In genomic region chr12:54376596-54377468, GRCh38 we compare ENCODE assay signal across 14 cellular contexts. TPM values are rescaled to one million over a fixed set of nuclear protein-coding genes. Genes with fewer than 3 reads are reported as not detected.
DNase-seq lines count a peak whose midpoint lies in the region; ATAC-seq and TF ChIP-seq lines count a peak whose summit lies in the region.
"Had no signal": no experiment of that assay in that cellular context is flagged by ENCODE, and none has a peak within 500 bp of the region (broad histone marks: within the 10 kb centered on the region; RNA-seq: fewer than 3 reads in every experiment).

No MANE protein-coding gene starts in this region.

- TF ChIP-seq CTCF in MCF 10A (IDR thresholded peaks at IDR 0.05; ENCODE audit: unreplicated experiment) (no peak), mammary epithelial cell (conservative IDR thresholded peaks at IDR 0.05 in 1 of 2, IDR thresholded peaks at IDR 0.05 in 1 of 2; ENCODE audit: extremely low read depth in 1 of 2, insufficient read depth in 1 of 2, low read depth in 1 of 2, low read length in 2 of 2) (no peak), heart left ventricle (IDR thresholded peaks at IDR 0.05) (no peak), progenitor cell of endocrine pancreas (IDR thresholded peaks at IDR 0.05; ENCODE audit: unreplicated experiment) (no peak)

- TF ChIP-seq POLR2A in heart left ventricle (IDR thresholded peaks at IDR 0.05): no peak

- H3K27me3 Mint-ChIP-seq in MCF 10A (ENCODE audit: insufficient read depth, unreplicated experiment) (no peaks in the 10 kb centered on the region), progenitor cell of endocrine pancreas (peaks cover 11% of the 10 kb centered on the region)

- H3K4me1 Mint-ChIP-seq in MCF 10A (ENCODE audit: insufficient read depth, unreplicated experiment) (peaks cover 48% of the 10 kb centered on the region), progenitor cell of endocrine pancreas (ENCODE audit: low read depth) (peaks cover 13% of the 10 kb centered on the region)

- POLR2A ChIA-PET in MCF 10A (lab: Yijun Ruan, JAX): interaction anchor here (0.6 kb wide), 1 partner anchor 15 kb away, joined by 3 read pairs; no protein-coding TSS in a partner anchor

- H3K4me3 ChIP-seq in mammary epithelial cell (replicated peaks in 1 of 3; ENCODE audit: insufficient read depth in 1 of 3, low read depth in 2 of 3, low read length in 3 of 3): no peak overlapping the region
- no peak overlapping the region for H3K4me3 ChIP-seq in heart left ventricle
- H3K4me3 ChIP-seq: ascending aorta had no signal

- peaks cover 68% of the 10 kb centered on the region for H3K79me2 ChIP-seq in mammary epithelial cell (ENCODE audit: insufficient read depth, low read length)

- H3K27ac ChIP-seq in mammary epithelial cell (ENCODE audit: insufficient read depth, low read depth, low read length): no peak overlapping the region
- peak overlapping the region; percentile 23 to 69 (median 61) for H3K27ac ChIP-seq in heart left ventricle

- dilution Hi-C loops in mammary epithelial cell (cut with HindIII; ENCODE audit: low sequenced_read_pairs): no loop called here

- no TSS peak for BruUV-seq in MCF 10A (replicated peaks; lab: Mats Ljungman, UMichigan)
- BruUV-seq in mammary epithelial cell (replicated peaks; lab: Mats Ljungman, UMichigan): no TSS peak

- H4K20me1 ChIP-seq in mammary epithelial cell (ENCODE audit: insufficient read depth, low read length): no peaks in the 10 kb centered on the region

- intact Hi-C loops in MCF 10A (cut with micrococcal nuclease) (no loop called here), mammary epithelial cell (cut with micrococcal nuclease) (no loop called here), heart left ventricle (cut with DNase I) (loop anchor here in 1 of 10 donors (10.0 kb wide), 1 partner anchor 372 kb away; the partner anchor contains the start of genes HOXC8 and HOXC9)

- H3K27ac Mint-ChIP-seq in MCF 10A (ENCODE audit: low read depth, unreplicated experiment) (no peak overlapping the region), progenitor cell of endocrine pancreas (no peak overlapping the region)
- H3K27ac Mint-ChIP-seq: activated CD4-positive, alpha-beta T cell treated with anti-CD3 and anti-CD28 coated beads, Interleukin-2, amount 10 ng/mL, durations not matched to agents 24 days and 14 days had no signal

- no peak overlapping the region for H3K9ac ChIP-seq in mammary epithelial cell (ENCODE audit: insufficient read depth, low read length)

- H3K9me3 ChIP-seq in mammary epithelial cell (replicated peaks; ENCODE audit: insufficient read depth, low read length): no peaks in the 10 kb centered on the region
- no peaks in the 10 kb centered on the region for H3K9me3 ChIP-seq in heart left ventricle
- H3K9me3 ChIP-seq: ascending aorta had no signal

- H3K27me3 ChIP-seq in mammary epithelial cell (ENCODE audit: insufficient read depth, low read length) (no peaks in the 10 kb centered on the region), heart left ventricle (no peaks in the 10 kb centered on the region)
- H3K27me3 ChIP-seq: ascending aorta had no signal

- H3K36me3 Mint-ChIP-seq in MCF 10A (ENCODE audit: insufficient read depth, unreplicated experiment) (no peaks in the 10 kb centered on the region), progenitor cell of endocrine pancreas (ENCODE audit: insufficient read depth) (peaks cover 5% of the 10 kb centered on the region)

- peak in 1 of 4 donors; percentile 7 for ATAC-seq in heart left ventricle
- ATAC-seq in HG02763 (IDR thresholded peaks at IDR 0.05; ENCODE audit: unreplicated experiment): no peak
- ATAC-seq in left lobe of liver: no peak
- no peak for ATAC-seq in GM19467 (IDR thresholded peaks at IDR 0.05; ENCODE audit: unreplicated experiment)
- ATAC-seq in GM18873 (IDR thresholded peaks at IDR 0.05; ENCODE audit: low FRiP score, unreplicated experiment): no peak

- CTCF ChIA-PET in MCF 10A (lab: Yijun Ruan, JAX) (interaction anchor here (0.9 to 8.2 kb wide), 4 partner anchors 10 to 126 kb away, joined by 3 to 120 read pairs (median 32); no protein-coding TSS in a partner anchor), mammary epithelial cell (lab: Charles Lee; ENCODE audit: low non-redundant PET) (no interaction called here)

- H3K36me3 ChIP-seq in mammary epithelial cell (ENCODE audit: insufficient read depth, low read length) (peaks cover 41% of the 10 kb centered on the region), heart left ventricle (peaks cover 0 to 4% (median 0%) of the 10 kb centered on the region in 9 donors)

- no peaks in the 10 kb centered on the region for H3K9me3 Mint-ChIP-seq in MCF 10A (ENCODE audit: unreplicated experiment)
- H3K9me3 Mint-ChIP-seq in progenitor cell of endocrine pancreas (ENCODE audit: low read depth): no peaks in the 10 kb centered on the region
- H3K9me3 Mint-ChIP-seq: activated CD4-positive, alpha-beta T cell treated with anti-CD3 and anti-CD28 coated beads, Interleukin-2, amount 10 ng/mL, durations not matched to agents 24 days and 14 days had no signal

- 83% methylated on average over 7 of the region's 7 CpGs for WGBS in mammary epithelial cell (ENCODE audit: low coverage, missing lambda C conversion rate)
- 65 to 74% (median 69%) methylated on average over 7 of the region's 7 CpGs for WGBS in heart left ventricle, 4 donors

- in situ Hi-C loops in mammary epithelial cell (cut with MboI; ENCODE audit: low sequenced_read_pairs in 2 of 2): no loop called here

- H3K4me1 ChIP-seq in mammary epithelial cell (ENCODE audit: insufficient read depth, low read length) (peaks cover 45% of the 10 kb centered on the region), heart left ventricle (peaks cover 0 to 66% (median 31%) of the 10 kb centered on the region in 12 donors)

- H3K4me3 Mint-ChIP-seq in MCF 10A (ENCODE audit: unreplicated experiment) (peak overlapping the region; percentile 23), progenitor cell of endocrine pancreas (ENCODE audit: low read depth) (peak overlapping the region; percentile 29)
- H3K4me3 Mint-ChIP-seq: activated CD4-positive, alpha-beta T cell treated with anti-CD3 and anti-CD28 coated beads, Interleukin-2, amount 10 ng/mL, durations not matched to agents 24 days and 14 days had no signal

- no peak overlapping the region for H2AFZ ChIP-seq in mammary epithelial cell (ENCODE audit: low read depth, low read length)

- DNase-seq in MCF 10A (ENCODE audit: unreplicated experiment) (no peak), mammary epithelial cell (no peak), heart left ventricle (peak in 3 of 5 donors; percentile 49 to 61 (median 60)), progenitor cell of endocrine pancreas (ENCODE audit: low spot score, unreplicated experiment) (no peak), left lobe of liver (ENCODE audit: low spot score) (no peak)
- DNase-seq: activated CD4-positive, alpha-beta T cell treated with anti-CD3 and anti-CD28 coated beads, Interleukin-2, amount 10 ng/mL, durations not matched to agents 24 days and 14 days; foreskin melanocyte; NCI-H187 treated with DMSO at 0.1 percent for 48 hours; NCI-H69; T-helper 9 cell had no signal

- H3K4me2 ChIP-seq in mammary epithelial cell (ENCODE audit: insufficient read depth, low read depth, low read length): no peak overlapping the region

RNA-seq across cellular contexts. Expression of gene ZNF385A, which starts 7.7 kb away (rescaled TPM):
- 8.3 and 9.0 TPM in 2 replicates for total RNA-seq in MCF 10A (2022)
- total RNA-seq in mammary epithelial cell: 100 to 1,000 TPM in 1 of 2 donors, 10 to 100 TPM in 1; 16.0 to 102 TPM
- polyA plus RNA-seq in mammary epithelial cell: 11.7 TPM
- 124 TPM for polyA minus RNA-seq in mammary epithelial cell
- total RNA-seq in heart left ventricle: 10 to 100 TPM in 4 of 9 donors, 1 to 10 TPM in 5; 3.6 to 22.7 (median 6.7) TPM
- polyA plus RNA-seq in heart left ventricle: 1 to 10 TPM; 5.3 TPM
- total RNA-seq in progenitor cell of endocrine pancreas: 15.6 and 16.6 TPM in 2 replicates
- total RNA-seq in left lobe of liver: 3.3 TPM

RNA-seq across cellular contexts. Expression of gene GPR84, which starts 12.5 kb away (rescaled TPM):
- total RNA-seq in MCF 10A (2022) (0.17 TPM in 1 of 2 replicates, not detected in the other), mammary epithelial cell (under 1 TPM; 0.17 to 0.33 TPM), heart left ventricle (1 to 10 TPM in 2 of 9 donors, under 1 TPM in 2, not detected in 5; 0.21 to 4.4 (median 0.94) TPM), progenitor cell of endocrine pancreas (not detected in 2 replicates), left lobe of liver (not detected)
- polyA plus RNA-seq in mammary epithelial cell (0.11 TPM), heart left ventricle (under 1 TPM in 1 of 2 donors, not detected in 1; 0.37 TPM)
- polyA minus RNA-seq in mammary epithelial cell: not detected
- total RNA-seq: ascending aorta had no signal

RNA-seq across cellular contexts. Expression of gene ITGA5, which starts 42.2 kb away (rescaled TPM):
- total RNA-seq in MCF 10A (2022): 110 and 184 TPM in 2 replicates
- total RNA-seq in mammary epithelial cell: 100 to 1,000 TPM in 1 of 2 donors, 10 to 100 TPM in 1; 74.2 to 128 TPM
- polyA plus RNA-seq in mammary epithelial cell: 119 TPM
- polyA minus RNA-seq in mammary epithelial cell: 238 TPM
- 100 to 1,000 TPM in 2 of 9 donors, 10 to 100 TPM in 7; 41.6 to 128 (median 55.0) TPM for total RNA-seq in heart left ventricle
- 100 to 1,000 TPM in 1 of 2 donors, 10 to 100 TPM in 1; 33.2 to 301 TPM for polyA plus RNA-seq in heart left ventricle
- 32.2 and 37.8 TPM in 2 replicates for total RNA-seq in progenitor cell of endocrine pancreas
- total RNA-seq in left lobe of liver: 29.2 TPM

RNA-seq across cellular contexts. Expression of gene COPZ1, which starts 51.9 kb away (rescaled TPM):
- total RNA-seq in MCF 10A (2022) (207 and 299 TPM in 2 replicates), mammary epithelial cell (100 to 1,000 TPM; 113 to 155 TPM), heart left ventricle (100 to 1,000 TPM; 112 to 146 (median 125) TPM), progenitor cell of endocrine pancreas (165 and 173 TPM in 2 replicates), left lobe of liver (71.7 TPM)
- polyA plus RNA-seq in mammary epithelial cell (172 TPM), heart left ventricle (100 to 1,000 TPM in 1 of 2 donors, 10 to 100 TPM in 1; 77.3 to 142 TPM)
- 168 TPM for polyA minus RNA-seq in mammary epithelial cell

Comparison
In these comparisons a context has a peak if more than half of its experiments do, and no peak if none do; other contexts are left out.
1. DNase-seq: peak in heart left ventricle (3 of 5); none in MCF 10A (single experiment), mammary epithelial cell (single experiment), progenitor cell of endocrine pancreas (single experiment) and left lobe of liver (single experiment).